Comparison of ENCODE assay signal across 1 cellular context in genomic region chr6:70280462-70280861, GRCh38.
TF ChIP-seq lines count a peak whose summit lies in the region.

No MANE protein-coding gene starts in this region.

TF ChIP-seq in SK-N-SH, 30 proteins besides CTCF, POLR2A, EP300 and RAD21 (continued from another document):
- TF ChIP-seq TAF1 (IDR thresholded peaks at IDR 0.05; ENCODE audit: borderline replicate concordance, low read depth, low read length) = no peak
- no peak for TF ChIP-seq MXI1 (IDR thresholded peaks at IDR 0.05; ENCODE audit: low read depth, low read length)
- no peak for TF ChIP-seq POLR2AphosphoS5 (IDR thresholded peaks at IDR 0.05; ENCODE audit: low read depth, low read length)
- no peak for TF ChIP-seq ELF1 (IDR thresholded peaks at IDR 0.05)
